8 cellular contexts compared by ENCODE assay signal in the genomic region with DNA sequence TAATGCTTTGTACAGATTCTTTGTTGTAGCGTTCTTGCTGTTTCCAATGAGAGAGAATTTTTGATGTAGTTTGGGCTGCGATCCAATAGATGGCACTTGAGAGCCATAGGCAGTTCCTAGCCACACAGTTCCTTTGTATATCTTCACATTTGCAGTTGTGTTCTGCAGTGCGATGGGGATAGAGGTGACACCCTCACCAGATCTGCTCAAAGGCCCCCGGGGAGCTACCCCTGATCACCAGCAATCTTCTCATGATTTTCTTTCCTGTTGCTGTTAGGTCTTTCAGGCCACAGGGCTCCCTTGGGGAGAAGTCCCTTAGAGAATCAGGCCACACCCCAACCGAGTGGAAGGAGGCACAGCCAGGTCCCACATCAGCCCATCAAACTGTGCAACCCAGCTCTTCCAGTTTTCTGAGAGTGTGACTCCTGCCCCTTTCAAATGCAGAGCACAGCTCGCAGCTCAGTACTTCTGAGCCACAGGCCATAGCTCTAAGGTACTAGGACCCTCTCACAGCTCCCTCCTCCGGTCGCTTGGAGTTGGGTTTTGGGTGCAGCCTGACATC.
DNase-seq lines count a peak whose midpoint lies in the region; ATAC-seq and TF ChIP-seq lines count a peak whose summit lies in the region.

No MANE protein-coding gene starts in this region.

- no peaks in the 10 kb centered on the region for H3K27me3 ChIP-seq in esophagus squamous epithelium

- WGBS in esophagus squamous epithelium, 2 donors = 29 to 51% methylated on average over 6 to 8 of the region's 8 CpGs

- ATAC-seq in GM18907 (IDR thresholded peaks at IDR 0.05; ENCODE audit: unreplicated experiment) (peak; percentile 94), HG03045 (IDR thresholded peaks at IDR 0.05; ENCODE audit: unreplicated experiment) (peak; percentile 77)

- no peak for TF ChIP-seq POLR2A in esophagus squamous epithelium (IDR thresholded peaks at IDR 0.05)

- peak in 3 of 6 experiments; percentile 11 to 26 (median 23) for TF ChIP-seq CTCF in esophagus squamous epithelium (IDR thresholded peaks at IDR 0.05)

- H3K36me3 ChIP-seq in esophagus squamous epithelium = no peaks in the 10 kb centered on the region

- no peak overlapping the region for H3K4me3 ChIP-seq in esophagus squamous epithelium

- DNase-seq in COLO668 (lab: John Stamatoyannopoulos, UW; ENCODE audit: unreplicated experiment) = peak; percentile 19
- DNase-seq in NCI-H345 (lab: John Stamatoyannopoulos, UW) = peak; percentile 38
- DNase-seq in cerebellar cortex (ENCODE audit: low spot score) = peak; percentile 9
- peak; percentile 16 for DNase-seq in mucosa of gallbladder (ENCODE audit: low spot score)
- DNase-seq in mesenteric fat pad (ENCODE audit: low spot score) = no peak
- no peak for DNase-seq in esophagus squamous epithelium (lab: John Stamatoyannopoulos, UW)

- no peak overlapping the region for H3K27ac ChIP-seq in esophagus squamous epithelium

- no peaks in the 10 kb centered on the region for H3K4me1 ChIP-seq in esophagus squamous epithelium

- intact Hi-C loops in esophagus squamous epithelium (cut with DNase I) = no loop called here

- no peaks in the 10 kb centered on the region for H3K9me3 ChIP-seq in esophagus squamous epithelium

Comparison
In these comparisons a context has a peak if more than half of its experiments do, and no peak if none do; other contexts are left out.
1. DNase-seq: peak in COLO668 (single experiment), NCI-H345 (single experiment), cerebellar cortex (single experiment) and mucosa of gallbladder (single experiment); none in mesenteric fat pad (single experiment) and esophagus squamous epithelium (single experiment).